12 cellular contexts compared by ENCODE assay signal in genomic region chr21:45983981-45984551, GRCh38. TPM values are rescaled to one million over a fixed set of nuclear protein-coding genes. Genes with fewer than 3 reads are reported as not detected.
DNase-seq lines count a peak whose midpoint lies in the region; ATAC-seq, FAIRE-seq and TF ChIP-seq lines count a peak whose summit lies in the region.
"Had no signal": no experiment of that assay in that cellular context is flagged by ENCODE, and none has a peak within 500 bp of the region (broad histone marks: within the 10 kb centered on the region; RNA-seq: fewer than 3 reads in every experiment).

No MANE protein-coding gene starts in this region.

- no peaks in the 10 kb centered on the region for H3K9me3 ChIP-seq in muscle layer of duodenum (ENCODE audit: control insufficient read depth in 1 of 2, low read length in 2 of 2)
- H3K9me3 ChIP-seq in adrenal gland (replicated peaks in 1 of 3) = no peaks in the 10 kb centered on the region

- no peak for ATAC-seq in GM19463 (IDR thresholded peaks at IDR 0.05; ENCODE audit: unreplicated experiment)
- no peak for ATAC-seq in GM19397 (IDR thresholded peaks at IDR 0.05; ENCODE audit: unreplicated experiment)
- ATAC-seq: activated naive CD8-positive, alpha-beta T cell treated with anti-CD3 and anti-CD28 coated beads, Interleukin-2, amount 50 U/mL, for 24 hours; HCT116; naive thymus-derived CD4-positive, alpha-beta T cell had no signal

- peak overlapping the region; percentile 100 for H3K4me3 ChIP-seq in coronary artery
- peak overlapping the region in 1 of 2 donors; percentile 98 for H3K4me3 ChIP-seq in muscle layer of duodenum (ENCODE audit: low read depth in 1 of 2, low read length in 2 of 2)
- H3K4me3 ChIP-seq in adrenal gland = peak overlapping the region in 1 of 4 donors; percentile 84

- H3K4me1 ChIP-seq in muscle layer of duodenum (ENCODE audit: control insufficient read depth in 1 of 2, insufficient read depth in 2 of 2, low read length in 2 of 2) (peaks cover 0 to 34% of the 10 kb centered on the region in 2 donors), adrenal gland (replicated peaks in 1 of 2) (peaks cover 0 to 3% of the 10 kb centered on the region in 2 donors)

- intact Hi-C loops in adrenal gland (cut with DNase I) = loop anchor here in 1 of 2 donors (10.0 kb wide), 1 partner anchor 111 kb away; the partner anchor contains the start of gene COL6A2

- H3K27ac ChIP-seq in coronary artery (peak overlapping the region; percentile 85 to 97), muscle layer of duodenum (ENCODE audit: low read length) (peak overlapping the region; percentile 40), adrenal gland (no peak overlapping the region)

- WGBS in adrenal gland, 4 donors = 94 to 98% (median 95%) methylated on average over 18 to 38 of the region's 38 CpGs

- DNase-seq in stimulated activated CD4-positive, alpha-beta T cell treated with anti-CD3 and anti-CD28 coated beads, Interleukin-15, amount 100 ng/mL, for 24 hours = peak; percentile 1
- DNase-seq in stimulated activated CD4-positive, alpha-beta T cell treated with anti-CD3 and anti-CD28 coated beads, Interleukin-12 subunit alpha, Interleukin-12 subunit beta, amount 100 ng/mL, for 4 hours = no peak
- DNase-seq in coronary artery (ENCODE audit: low spot score) (no peak), GM12892 (ENCODE audit: insufficient read length) (no peak), adrenal gland (no peak)
- DNase-seq: activated naive CD8-positive, alpha-beta T cell treated with anti-CD3 and anti-CD28 coated beads, Interleukin-2, amount 50 U/mL, for 24 hours; erythroblast had no signal

- TF ChIP-seq CTCF in coronary artery (IDR thresholded peaks at IDR 0.05) (no peak), adrenal gland (IDR thresholded peaks at IDR 0.05) (no peak)

- H3K36me3 ChIP-seq in muscle layer of duodenum (ENCODE audit: control insufficient read depth in 1 of 2, insufficient read depth in 2 of 2, low read length in 2 of 2) (peaks cover 3 to 33% of the 10 kb centered on the region in 2 donors), adrenal gland (replicated peaks in 1 of 2) (peaks cover 0 to 30% of the 10 kb centered on the region in 2 donors)

- no peaks in the 10 kb centered on the region for H3K27me3 ChIP-seq in muscle layer of duodenum (ENCODE audit: low read depth, low read length)
- H3K27me3 ChIP-seq in adrenal gland = no peaks in the 10 kb centered on the region

- TF ChIP-seq POLR2A in GM12892 (IDR thresholded peaks at IDR 0.05; ENCODE audit: low read depth, low read length) (no peak), adrenal gland (IDR thresholded peaks at IDR 0.05) (no peak)

- no peak for FAIRE-seq in GM12892 (lab: Jason Lieb, UNC)

RNA-seq across cellular contexts. Expression of gene COL6A1, which starts 2.5 kb away (rescaled TPM):
- polyA plus RNA-seq in GM12892 (2012; ENCODE audit: missing spikeins) = not detected
- 100 to 1,000 TPM in 7 of 8 donors, 10 to 100 TPM in 1; 70.4 to 362 (median 151) TPM for total RNA-seq in adrenal gland
- polyA plus RNA-seq in adrenal gland = 100 to 1,000 TPM in 2 of 3 donors, 10 to 100 TPM in 1; 22.3 to 490 (median 341) TPM

Comparison
In these comparisons a context has a peak if more than half of its experiments do, and no peak if none do; other contexts are left out.
1. H3K27ac ChIP-seq: peak in coronary artery (2 of 2) and muscle layer of duodenum (single experiment); none in adrenal gland (0 of 5).